ENCODE assay signal across 9 cellular contexts in genomic region chr12:51721281-51721940, GRCh38.
A peak's percentile ranks its signal among the peaks of the same experiment; 100 is the strongest.
DNase-seq lines count a peak whose midpoint lies in the region; ATAC-seq and TF ChIP-seq lines count a peak whose summit lies in the region.
"Had no signal": no experiment of that assay in that cellular context is flagged by ENCODE, and none has a peak within 500 bp of the region (broad histone marks: within the 10 kb centered on the region; RNA-seq: fewer than 3 reads in every experiment).

No MANE protein-coding gene starts in this region.

- WGBS in stomach, 5 donors, result 7 to 29% (median 27%) methylated on average over 43 to 44 of the region's 44 CpGs

- H3K9me3 Mint-ChIP-seq in activated CD4-positive, alpha-beta T cell treated with anti-CD3 and anti-CD28 coated beads, Interleukin-2, amount 10 ng/mL, durations not matched to agents 7 days and 5 days, result no peaks in the 10 kb centered on the region
- no peaks in the 10 kb centered on the region for H3K9me3 Mint-ChIP-seq in naive thymus-derived CD4-positive, alpha-beta T cell

- no peak overlapping the region for H3K27ac ChIP-seq in naive thymus-derived CD4-positive, alpha-beta T cell (ENCODE audit: low read depth, low read length)
- no peak overlapping the region for H3K27ac ChIP-seq in stomach

- H3K4me1 ChIP-seq in naive thymus-derived CD4-positive, alpha-beta T cell (ENCODE audit: control insufficient read depth in 2 of 2, insufficient read depth in 2 of 2, low read length in 2 of 2), result no peaks in the 10 kb centered on the region
- peaks cover 0 to 8% (median 3%) of the 10 kb centered on the region in 4 donors for H3K4me1 ChIP-seq in stomach

- no peaks in the 10 kb centered on the region for H3K9me3 ChIP-seq in naive thymus-derived CD4-positive, alpha-beta T cell (ENCODE audit: control insufficient read depth in 2 of 3, low read length in 3 of 3)
- H3K9me3 ChIP-seq in stomach, result no peaks in the 10 kb centered on the region

- intact Hi-C loops in naive thymus-derived CD4-positive, alpha-beta T cell (cut with micrococcal nuclease), result no loop called here
- intact Hi-C loops in stomach (cut with DNase I; ENCODE audit: low total_unique reads), result no loop called here

- H3K4me3 Mint-ChIP-seq in activated CD4-positive, alpha-beta T cell treated with anti-CD3 and anti-CD28 coated beads, Interleukin-2, amount 10 ng/mL, durations not matched to agents 7 days and 5 days, result no peak overlapping the region
- H3K4me3 Mint-ChIP-seq in naive thymus-derived CD4-positive, alpha-beta T cell, result peak overlapping the region; percentile 16 to 76 (median 66)

- CTCF ChIA-PET in activated CD4-positive, alpha-beta T cell treated with anti-CD3 and anti-CD28 coated beads, Interleukin-2, amount 10 ng/mL, durations not matched to agents 7 days and 5 days (lab: Charles Lee), result no interaction called here
- CTCF ChIA-PET in naive thymus-derived CD4-positive, alpha-beta T cell (lab: Charles Lee), result no interaction called here

- no peak overlapping the region for H3K4me3 ChIP-seq in naive thymus-derived CD4-positive, alpha-beta T cell (ENCODE audit: low read length)
- H3K4me3 ChIP-seq in stomach, result peak overlapping the region; percentile 9 to 27 (median 18)

- peak; percentile 40 for DNase-seq in Ammon's horn (ENCODE audit: low spot score)
- peak; percentile 39 for DNase-seq in activated CD4-positive, alpha-beta T cell treated with anti-CD3 and anti-CD28 coated beads, Interleukin-2, amount 10 ng/mL, durations not matched to agents 7 days and 5 days
- peak; percentile 25 for DNase-seq in dermis blood vessel endothelial cell
- peak; percentile 6 to 45 (median 37) for DNase-seq in naive thymus-derived CD4-positive, alpha-beta T cell
- no peak for DNase-seq in stomach
- DNase-seq in DMS153 treated with DMSO at 0.1 percent for 48 hours (lab: John Stamatoyannopoulos, UW; ENCODE audit: unreplicated experiment), result no peak
- no peak for DNase-seq in mesenteric fat pad (ENCODE audit: low spot score)
- DNase-seq: DND-41 had no signal

- no peak for TF ChIP-seq CTCF in stomach (IDR thresholded peaks at IDR 0.05)

- H3K27me3 Mint-ChIP-seq in activated CD4-positive, alpha-beta T cell treated with anti-CD3 and anti-CD28 coated beads, Interleukin-2, amount 10 ng/mL, durations not matched to agents 7 days and 5 days, result peaks cover 34% of the 10 kb centered on the region
- peaks cover 15 to 44% (median 33%) of the 10 kb centered on the region in 5 donors for H3K27me3 Mint-ChIP-seq in naive thymus-derived CD4-positive, alpha-beta T cell

- POLR2A ChIA-PET in activated CD4-positive, alpha-beta T cell treated with anti-CD3 and anti-CD28 coated beads, Interleukin-2, amount 10 ng/mL, durations not matched to agents 7 days and 5 days (lab: Charles Lee), result no interaction called here
- POLR2A ChIA-PET in naive thymus-derived CD4-positive, alpha-beta T cell (lab: Charles Lee), result no interaction called here

- H3K27ac Mint-ChIP-seq in activated CD4-positive, alpha-beta T cell treated with anti-CD3 and anti-CD28 coated beads, Interleukin-2, amount 10 ng/mL, durations not matched to agents 7 days and 5 days, result no peak overlapping the region
- H3K27ac Mint-ChIP-seq in naive thymus-derived CD4-positive, alpha-beta T cell, result no peak overlapping the region

- peaks cover 0 to 3% of the 10 kb centered on the region in 2 donors for H3K27me3 ChIP-seq in naive thymus-derived CD4-positive, alpha-beta T cell (ENCODE audit: control insufficient read depth in 2 of 2, insufficient read depth in 2 of 2, low read length in 2 of 2)
- H3K27me3 ChIP-seq in stomach, result peaks cover 0 to 29% (median 0%) of the 10 kb centered on the region in 3 donors

- no peak for TF ChIP-seq EP300 in stomach (IDR thresholded peaks at IDR 0.05)

- no peaks in the 10 kb centered on the region for H3K36me3 Mint-ChIP-seq in activated CD4-positive, alpha-beta T cell treated with anti-CD3 and anti-CD28 coated beads, Interleukin-2, amount 10 ng/mL, durations not matched to agents 7 days and 5 days (ENCODE audit: low read depth)
- H3K36me3 Mint-ChIP-seq in naive thymus-derived CD4-positive, alpha-beta T cell, result no peaks in the 10 kb centered on the region

- H3K36me3 ChIP-seq in naive thymus-derived CD4-positive, alpha-beta T cell (ENCODE audit: control insufficient read depth in 2 of 3, insufficient read depth in 3 of 3, low read length in 3 of 3), result no peaks in the 10 kb centered on the region
- no peaks in the 10 kb centered on the region for H3K36me3 ChIP-seq in stomach

- peak; percentile 82 for ATAC-seq in naive thymus-derived CD4-positive, alpha-beta T cell
- no peak for ATAC-seq in GM21529 (IDR thresholded peaks at IDR 0.05; ENCODE audit: unreplicated experiment)

- H3K4me1 Mint-ChIP-seq in activated CD4-positive, alpha-beta T cell treated with anti-CD3 and anti-CD28 coated beads, Interleukin-2, amount 10 ng/mL, durations not matched to agents 7 days and 5 days, result peaks cover 4% of the 10 kb centered on the region
- peaks cover 0 to 16% (median 10%) of the 10 kb centered on the region in 7 donors for H3K4me1 Mint-ChIP-seq in naive thymus-derived CD4-positive, alpha-beta T cell

- no peak for TF ChIP-seq POLR2A in stomach (IDR thresholded peaks at IDR 0.05)

Comparison
In these comparisons a context has a peak if more than half of its experiments do, and no peak if none do; other contexts are left out.
1. DNase-seq: peak in Ammon's horn (single experiment), activated CD4-positive, alpha-beta T cell treated with anti-CD3 and anti-CD28 coated beads, Interleukin-2, amount 10 ng/mL, durations not matched to agents 7 days and 5 days (single experiment), dermis blood vessel endothelial cell (single experiment) and naive thymus-derived CD4-positive, alpha-beta T cell (9 of 9); none in stomach (single experiment), DMS153 treated with DMSO at 0.1 percent for 48 hours (single experiment) and mesenteric fat pad (single experiment).